ENCODE assay signal across 9 cellular contexts in genomic region chr3:8713901-8714759, GRCh38. TPM values are rescaled to one million over a fixed set of nuclear protein-coding genes. Genes with fewer than 3 reads are reported as not detected.
A peak's percentile ranks its signal among the peaks of the same experiment; 100 is the strongest.
DNase-seq lines count a peak whose midpoint lies in the region; ATAC-seq, FAIRE-seq and TF ChIP-seq lines count a peak whose summit lies in the region.
"Had no signal": no experiment of that assay in that cellular context is flagged by ENCODE, and none has a peak within 500 bp of the region (broad histone marks: within the 10 kb centered on the region; RNA-seq: fewer than 3 reads in every experiment).

No MANE protein-coding gene starts in this region.

- no peak overlapping the region for H3K27ac Mint-ChIP-seq in activated naive CD4-positive, alpha-beta T cell treated with anti-CD3 and anti-CD28 coated beads, Interleukin-2, amount 50 U/mL, for 72 hours

- peak; percentile 18 for TF ChIP-seq CTCF in left ventricle myocardium inferior (IDR thresholded peaks at IDR 0.05; ENCODE audit: borderline replicate concordance)
- TF ChIP-seq CTCF in bronchial epithelial cell (IDR thresholded peaks at IDR 0.05; ENCODE audit: insufficient read depth, low read length, severe bottlenecking), result peak; percentile 11

- WGBS in right cardiac atrium, result 79% methylated on average over 14 of the region's 14 CpGs

- H3K9me3 Mint-ChIP-seq in activated naive CD4-positive, alpha-beta T cell treated with anti-CD3 and anti-CD28 coated beads, Interleukin-2, amount 50 U/mL, for 72 hours, result peaks cover 0 to 5% of the 10 kb centered on the region in 2 donors

- no peak for ATAC-seq in right cardiac atrium
- peak; percentile 79 for ATAC-seq in HG03175 (IDR thresholded peaks at IDR 0.05; ENCODE audit: unreplicated experiment)
- ATAC-seq in GM21737 (IDR thresholded peaks at IDR 0.05; ENCODE audit: unreplicated experiment), result no peak
- no peak for ATAC-seq in activated naive CD4-positive, alpha-beta T cell treated with anti-CD3 and anti-CD28 coated beads, Interleukin-2, amount 50 U/mL, for 72 hours

- H3K4me3 ChIP-seq in left ventricle myocardium inferior (no peak overlapping the region), right cardiac atrium (ENCODE audit: low read length) (no peak overlapping the region), bronchial epithelial cell (ENCODE audit: low read depth, low read length) (no peak overlapping the region)

- intact Hi-C loops in left ventricle myocardium inferior (cut with micrococcal nuclease), result no loop called here
- intact Hi-C loops in right cardiac atrium (cut with DNase I), result no loop called here

- H3K27me3 ChIP-seq in left ventricle myocardium inferior (ENCODE audit: low read depth), result no peaks in the 10 kb centered on the region
- no peaks in the 10 kb centered on the region for H3K27me3 ChIP-seq in right cardiac atrium (ENCODE audit: control insufficient read depth, insufficient read depth)
- no peaks in the 10 kb centered on the region for H3K27me3 ChIP-seq in bronchial epithelial cell (ENCODE audit: control insufficient read depth, insufficient read depth, low read length)

- H3K36me3 ChIP-seq in left ventricle myocardium inferior, result no peaks in the 10 kb centered on the region
- no peaks in the 10 kb centered on the region for H3K36me3 ChIP-seq in bronchial epithelial cell (ENCODE audit: control insufficient read depth, insufficient read depth, low read length)

- peaks cover 0 to 7% of the 10 kb centered on the region in 2 donors for H3K36me3 Mint-ChIP-seq in activated naive CD4-positive, alpha-beta T cell treated with anti-CD3 and anti-CD28 coated beads, Interleukin-2, amount 50 U/mL, for 72 hours

- H3K27ac ChIP-seq in left ventricle myocardium inferior (replicated peaks) (no peak overlapping the region), right cardiac atrium (ENCODE audit: low read length) (no peak overlapping the region)

- FAIRE-seq in bronchial epithelial cell (lab: Jason Lieb, UNC), result peak; percentile 43

- H3K4me1 ChIP-seq in left ventricle myocardium inferior, result peaks cover 8% of the 10 kb centered on the region
- H3K4me1 ChIP-seq in right cardiac atrium (ENCODE audit: control insufficient read depth, insufficient read depth, low read length), result no peaks in the 10 kb centered on the region

- no peak for DNase-seq in left ventricle myocardium inferior
- DNase-seq in right cardiac atrium, result no peak
- no peak for DNase-seq in bronchial epithelial cell (ENCODE audit: low read depth)
- DNase-seq in globus pallidus (ENCODE audit: low spot score), result no peak
- no peak for DNase-seq in effector CD4-positive, alpha-beta T cell
- no peak for DNase-seq in activated naive CD4-positive, alpha-beta T cell treated with anti-CD3 and anti-CD28 coated beads, Interleukin-2, amount 50 U/mL, for 72 hours (ENCODE audit: low spot score in 2 of 2)
- DNase-seq: T-helper 2 cell had no signal

- H3K9me3 ChIP-seq in left ventricle myocardium inferior (replicated peaks) (no peaks in the 10 kb centered on the region), right cardiac atrium (ENCODE audit: control insufficient read depth, low read length) (no peaks in the 10 kb centered on the region)

RNA-seq across cellular contexts. Expression of gene CAV3, which starts 19.5 kb away (rescaled TPM):
- total RNA-seq in left ventricle myocardium inferior (31.6 TPM), right cardiac atrium (10 to 100 TPM; 18.8 to 27.7 (median 22.5) TPM), bronchial epithelial cell (0.13 TPM in 1 of 2 replicates, not detected in the other)
- 25.4 TPM for polyA plus RNA-seq in right cardiac atrium
- not detected for total RNA-seq in activated naive CD4-positive, alpha-beta T cell treated with anti-CD3 and anti-CD28 coated beads, Interleukin-2, amount 50 U/mL, for 72 hours

RNA-seq across cellular contexts. Expression of gene OXTR, which starts 55.3 kb away (rescaled TPM):
- total RNA-seq in left ventricle myocardium inferior (0.14 TPM), right cardiac atrium (under 1 TPM; 0.26 to 0.79 (median 0.43) TPM), bronchial epithelial cell (0.26 and 0.53 TPM in 2 replicates)
- 0.11 TPM for polyA plus RNA-seq in right cardiac atrium
- 1 to 10 TPM in 1 of 2 donors, under 1 TPM in 1; 0.89 to 3.6 TPM for total RNA-seq in activated naive CD4-positive, alpha-beta T cell treated with anti-CD3 and anti-CD28 coated beads, Interleukin-2, amount 50 U/mL, for 72 hours

Comparison
In these comparisons a context has a peak if more than half of its experiments do, and no peak if none do; other contexts are left out.
1. RNA of gene CAV3, which starts 19.5 kb away (total RNA-seq): 31.6 TPM in left ventricle myocardium inferior (single experiment) and 18.8 to 27.7 TPM in right cardiac atrium; 0.13 TPM in bronchial epithelial cell and not detected in activated naive CD4-positive, alpha-beta T cell treated with anti-CD3 and anti-CD28 coated beads, Interleukin-2, amount 50 U/mL, for 72 hours; every median in the first group is over 10 times any median in the second.